8 cellular contexts compared by ENCODE assay signal in genomic region chr10:79285315-79286185, GRCh38.
DNase-seq lines count a peak whose midpoint lies in the region; ATAC-seq and TF ChIP-seq lines count a peak whose summit lies in the region.

No MANE protein-coding gene starts in this region.

- DNase-seq in T-helper 22 cell (ENCODE audit: low read depth) (peak; percentile 14), left lung (no peak), NCI-H187 (lab: John Stamatoyannopoulos, UW) (no peak), SIG-M5 (lab: John Stamatoyannopoulos, UW) (no peak), chondrocyte (ENCODE audit: low spot score) (no peak), gastrocnemius medialis (no peak)

- in situ Hi-C loops in gastrocnemius medialis (cut with MboI; ENCODE audit: low sequenced_read_pairs in 4 of 4): no loop called here

- H3K36me3 Mint-ChIP-seq in chondrocyte (ENCODE audit: low read depth): peaks cover 19% of the 10 kb centered on the region

- no peak overlapping the region for H3K4me3 Mint-ChIP-seq in chondrocyte (ENCODE audit: unreplicated experiment)

- H3K4me1 Mint-ChIP-seq in chondrocyte (ENCODE audit: low read depth): peaks cover 44% of the 10 kb centered on the region

- H3K27ac ChIP-seq in left lung (peak overlapping the region; percentile 65 to 94), gastrocnemius medialis (no peak overlapping the region)

- H3K9me3 ChIP-seq in left lung (no peaks in the 10 kb centered on the region), gastrocnemius medialis (no peaks in the 10 kb centered on the region)

- H3K27me3 Mint-ChIP-seq in chondrocyte (ENCODE audit: low read depth): no peaks in the 10 kb centered on the region

- H3K4me3 ChIP-seq in left lung: peak overlapping the region in 1 of 2 donors; percentile 6
- no peak overlapping the region for H3K4me3 ChIP-seq in gastrocnemius medialis

- H3K36me3 ChIP-seq in left lung (peaks cover 0 to 50% of the 10 kb centered on the region in 2 donors), gastrocnemius medialis (peaks cover 0 to 5% of the 10 kb centered on the region in 2 donors)

- H3K27me3 ChIP-seq in left lung (no peaks in the 10 kb centered on the region), gastrocnemius medialis (no peaks in the 10 kb centered on the region)

- intact Hi-C loops in left lung (cut with DNase I) (no loop called here), gastrocnemius medialis (cut with DNase I; ENCODE audit: low total_unique reads) (no loop called here)

- peak; percentile 59 for ATAC-seq in GM19025 (IDR thresholded peaks at IDR 0.05; ENCODE audit: low read depth, unreplicated experiment)
- ATAC-seq in HG02840 (IDR thresholded peaks at IDR 0.05; ENCODE audit: low FRiP score, unreplicated experiment): peak; percentile 67
- ATAC-seq in left lung: no peak
- ATAC-seq in gastrocnemius medialis: no peak

- no peak overlapping the region for H3K27ac Mint-ChIP-seq in chondrocyte (ENCODE audit: unreplicated experiment)

- TF ChIP-seq CTCF in left lung (IDR thresholded peaks at IDR 0.05) (no peak), chondrocyte (IDR thresholded peaks at IDR 0.05) (no peak), gastrocnemius medialis (IDR thresholded peaks at IDR 0.05 in 4 of 5, conservative IDR thresholded peaks at IDR 0.05 in 1 of 5) (no peak)

- TF ChIP-seq POLR2A in gastrocnemius medialis (IDR thresholded peaks at IDR 0.05): no peak

- H3K9me3 Mint-ChIP-seq in chondrocyte (ENCODE audit: low read depth): no peaks in the 10 kb centered on the region

- H3K4me1 ChIP-seq in left lung: peaks cover 9 to 63% of the 10 kb centered on the region in 2 donors
- peaks cover 0 to 15% of the 10 kb centered on the region in 2 donors for H3K4me1 ChIP-seq in gastrocnemius medialis

Comparison
In these comparisons a context has a peak if more than half of its experiments do, and no peak if none do; other contexts are left out.
1. ATAC-seq: peak in GM19025 (single experiment) and HG02840 (single experiment); none in left lung (single experiment) and gastrocnemius medialis (0 of 2).
2. H3K27ac ChIP-seq: peak in left lung (2 of 2); none in gastrocnemius medialis (0 of 4).